In the genomic region with DNA sequence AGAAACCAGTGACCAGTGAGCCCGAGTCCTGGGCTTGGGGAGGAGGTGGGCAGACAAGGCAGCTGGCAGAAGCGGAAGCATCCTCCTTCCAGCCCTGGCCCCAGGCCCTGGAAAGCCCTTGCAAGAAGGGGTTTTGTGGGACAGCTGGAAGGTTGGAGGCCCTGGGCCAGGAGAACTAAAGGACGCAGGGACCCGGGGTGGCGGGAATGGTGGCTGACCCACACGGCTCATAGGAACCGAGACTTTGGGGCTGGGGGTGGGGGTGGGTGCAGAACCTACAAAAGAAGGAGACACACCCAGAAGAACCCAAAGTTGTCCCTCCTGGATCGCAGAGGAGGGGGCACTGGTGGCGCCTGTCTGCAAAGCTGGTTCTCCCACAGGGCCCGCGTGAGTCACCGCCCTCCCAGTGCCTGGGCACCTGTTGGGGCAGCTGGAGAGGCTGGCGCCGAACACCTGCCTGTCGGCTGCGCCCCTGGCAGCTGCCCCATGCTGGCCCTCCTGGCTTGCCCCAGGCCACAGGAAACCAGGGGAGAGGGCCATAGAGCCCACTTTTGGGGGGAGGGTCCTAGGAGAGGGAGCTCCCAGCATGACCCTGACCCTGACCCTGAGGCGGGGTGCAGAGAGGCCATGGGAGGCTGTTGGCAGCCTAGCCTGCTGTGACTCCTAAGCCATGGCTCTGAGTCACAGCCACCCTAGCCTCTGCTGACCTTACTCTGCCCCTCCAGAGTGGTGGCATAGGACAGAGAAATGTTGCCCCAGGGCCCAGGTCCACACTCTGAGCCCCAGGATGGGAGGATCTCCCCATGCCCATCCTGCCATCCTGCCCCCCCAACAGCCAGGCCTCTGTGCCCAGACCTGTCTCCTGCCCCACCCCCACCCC, we compare ENCODE assay signal across 8 cellular contexts. TPM values are rescaled to one million over a fixed set of nuclear protein-coding genes. Genes with fewer than 3 reads are reported as not detected.
DNase-seq lines count a peak whose midpoint lies in the region; ATAC-seq and TF ChIP-seq lines count a peak whose summit lies in the region.

No MANE protein-coding gene starts in this region.

- no peak for TF ChIP-seq CTCF in transverse colon (IDR thresholded peaks at IDR 0.05)

- H3K27ac ChIP-seq in right cardiac atrium (ENCODE audit: low read length), result peak overlapping the region; percentile 79
- H3K27ac ChIP-seq in transverse colon, result peak overlapping the region; percentile 81 to 97 (median 88)

- no peak overlapping the region for H3K27ac Mint-ChIP-seq in T-cell

- POLR2A ChIA-PET in T-cell (lab: Charles Lee), result no interaction called here

- H3K36me3 ChIP-seq in transverse colon, result peaks cover 0 to 5% (median 2%) of the 10 kb centered on the region in 4 donors

- H3K4me3 Mint-ChIP-seq in T-cell, result no peak overlapping the region

- peak; percentile 20; the same call in 1 of the 2 replicates for TF ChIP-seq EP300 in Ishikawa (IDR thresholded peaks at IDR 0.05; ENCODE audit: borderline replicate concordance)
- no peak for TF ChIP-seq EP300 in transverse colon (IDR thresholded peaks at IDR 0.05; ENCODE audit: low read depth)

- CTCF ChIA-PET in T-cell (lab: Charles Lee), result interaction anchor here in 1 of 2 donors (1.2 kb wide), 1 partner anchor 12 kb away, joined by 3 read pairs; the partner anchor contains the start of gene SIX5

- WGBS in right cardiac atrium, result 39% methylated on average over 17 of the region's 17 CpGs
- WGBS in transverse colon (ENCODE audit: low coverage in 1 of 2), 2 donors, result 21 to 45% methylated on average over 3 to 16 of the region's 17 CpGs

- H3K27me3 ChIP-seq in right cardiac atrium (ENCODE audit: control insufficient read depth, insufficient read depth) (no peaks in the 10 kb centered on the region), transverse colon (no peaks in the 10 kb centered on the region)

- H3K4me3 ChIP-seq in right cardiac atrium (ENCODE audit: low read length) (peak overlapping the region; percentile 50), transverse colon (peak overlapping the region; percentile 38 to 56 (median 48))

- in situ Hi-C loops in transverse colon (cut with MboI; ENCODE audit: low pct_ligation_motif_present in 1 of 4, low pct_unique_long_range_greater_than_20kb in 1 of 4, low sequenced_read_pairs in 3 of 4), result no loop called here

- peaks cover 13 to 28% of the 10 kb centered on the region in 2 donors for H3K27me3 Mint-ChIP-seq in T-cell

- H3K4me1 Mint-ChIP-seq in T-cell, result peaks cover 21 to 24% (median 23%) of the 10 kb centered on the region in 3 donors

- H3K9me3 Mint-ChIP-seq in T-cell, result no peaks in the 10 kb centered on the region

- no peak for TF ChIP-seq POLR2A in transverse colon (IDR thresholded peaks at IDR 0.05)

- intact Hi-C loops in right cardiac atrium (cut with DNase I), result no loop called here
- intact Hi-C loops in transverse colon (cut with DNase I; ENCODE audit: low total_unique reads), result no loop called here

- H3K4me1 ChIP-seq in right cardiac atrium (ENCODE audit: control insufficient read depth, insufficient read depth, low read length) (peaks cover 3% of the 10 kb centered on the region), transverse colon (peaks cover 12 to 55% (median 49%) of the 10 kb centered on the region in 4 donors)

- peak; percentile 0 to 8 for ATAC-seq in right cardiac atrium
- ATAC-seq in HG03571 (IDR thresholded peaks at IDR 0.05; ENCODE audit: unreplicated experiment), result no peak
- no peak for ATAC-seq in T-cell (replicated peaks in 1 of 4)
- ATAC-seq in HG02885 (IDR thresholded peaks at IDR 0.05; ENCODE audit: poor library complexity, unreplicated experiment), result no peak

- no peak for TF ChIP-seq RAD21 in Ishikawa (IDR thresholded peaks at IDR 0.05; ENCODE audit: low read depth)

- DNase-seq in SHP77 (lab: John Stamatoyannopoulos, UW), result peak; percentile 79 to 80
- DNase-seq in right cardiac atrium, result peak in 2 of 3 donors; percentile 46 to 66
- peak; percentile 50 for DNase-seq in transverse colon
- no peak for DNase-seq in activated T-cell treated with anti-CD3 and anti-CD28 coated beads, Interleukin-2, amount 50 U/mL, for 1 hour
- no peak for DNase-seq in T-cell

- H3K36me3 Mint-ChIP-seq in T-cell, result peaks cover 19% of the 10 kb centered on the region

- H3K9me3 ChIP-seq in right cardiac atrium (ENCODE audit: control insufficient read depth, low read length) (no peaks in the 10 kb centered on the region), transverse colon (no peaks in the 10 kb centered on the region)

TF ChIP-seq in Ishikawa, 13 proteins besides CTCF, POLR2A, EP300 and RAD21:
- TF ChIP-seq, protein P1, sequence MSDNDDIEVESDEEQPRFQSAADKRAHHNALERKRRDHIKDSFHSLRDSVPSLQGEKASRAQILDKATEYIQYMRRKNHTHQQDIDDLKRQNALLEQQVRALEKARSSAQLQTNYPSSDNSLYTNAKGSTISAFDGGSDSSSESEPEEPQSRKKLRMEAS (IDR thresholded peaks at IDR 0.05), result no peak
- TF ChIP-seq EGR1 (IDR thresholded peaks at IDR 0.05), result no peak
- TF ChIP-seq TAF1 (IDR thresholded peaks at IDR 0.05; ENCODE audit: low read depth), result no peak
- TF ChIP-seq TEAD4 (IDR thresholded peaks at IDR 0.05), result no peak
- no peak for TF ChIP-seq NFIC (IDR thresholded peaks at IDR 0.05)
- no peak for TF ChIP-seq FOXM1 (IDR thresholded peaks at IDR 0.05; ENCODE audit: borderline replicate concordance, low read depth)
- TF ChIP-seq YY1 (IDR thresholded peaks at IDR 0.05; ENCODE audit: low read depth), result no peak

RNA-seq across cellular contexts. Expression of gene DMPK, which starts 0.8 kb away (rescaled TPM):
- total RNA-seq in right cardiac atrium, result 100 to 1,000 TPM; 220 to 304 (median 288) TPM
- 395 TPM for polyA plus RNA-seq in right cardiac atrium
- 100 to 1,000 TPM in 2 of 4 donors, 10 to 100 TPM in 2; 19.1 to 237 (median 69.2) TPM for total RNA-seq in transverse colon
- total RNA-seq in T-cell, result 10 to 100 TPM; 31.4 to 46.4 (median 36.9) TPM

RNA-seq across cellular contexts. Expression of gene DMWD, which starts 11.1 kb away (rescaled TPM):
- 10 to 100 TPM; 72.2 to 87.1 (median 76.6) TPM for total RNA-seq in right cardiac atrium
- 50.2 TPM for polyA plus RNA-seq in right cardiac atrium
- total RNA-seq in transverse colon, result 10 to 100 TPM; 26.8 to 72.9 (median 54.8) TPM
- total RNA-seq in T-cell, result 10 to 100 TPM; 28.4 to 53.3 (median 44.6) TPM

RNA-seq across cellular contexts. Expression of gene SIX5, which starts 12.5 kb away (rescaled TPM):
- total RNA-seq in right cardiac atrium (10 to 100 TPM; 15.8 to 33.2 (median 24.1) TPM), transverse colon (10 to 100 TPM in 2 of 4 donors, 1 to 10 TPM in 2; 6.7 to 40.4 (median 9.7) TPM), T-cell (1 to 10 TPM in 3 of 5 donors, under 1 TPM in 2; 0.89 to 2.1 (median 1.3) TPM)
- 19.4 TPM for polyA plus RNA-seq in right cardiac atrium

RNA-seq across cellular contexts. Expression of gene RSPH6A, which starts 33.6 kb away (rescaled TPM):
- total RNA-seq in right cardiac atrium (under 1 TPM in 1 of 4 donors, not detected in 3; 0.14 TPM), transverse colon (1 to 10 TPM in 1 of 4 donors, not detected in 3; 1.1 TPM), T-cell (under 1 TPM; 0.20 to 0.47 (median 0.38) TPM)
- polyA plus RNA-seq in right cardiac atrium, result not detected

RNA-seq across cellular contexts. Expression of gene MEIOSIN, which starts 48.3 kb away (rescaled TPM):
- total RNA-seq in right cardiac atrium, result under 1 TPM; 0.15 to 0.76 (median 0.30) TPM
- 0.41 TPM for polyA plus RNA-seq in right cardiac atrium
- not detected for total RNA-seq in transverse colon
- total RNA-seq in T-cell, result not detected

Comparison
In these comparisons a context has a peak if more than half of its experiments do, and no peak if none do; other contexts are left out.
1. DNase-seq: peak in SHP77 (2 of 2), right cardiac atrium (2 of 3) and transverse colon (single experiment); none in activated T-cell treated with anti-CD3 and anti-CD28 coated beads, Interleukin-2, amount 50 U/mL, for 1 hour (single experiment) and T-cell (0 of 34).
2. ATAC-seq: peak in right cardiac atrium (2 of 2); none in HG03571 (single experiment), T-cell (0 of 4) and HG02885 (single experiment).